29 cellular contexts compared by ENCODE assay signal in the genomic region with DNA sequence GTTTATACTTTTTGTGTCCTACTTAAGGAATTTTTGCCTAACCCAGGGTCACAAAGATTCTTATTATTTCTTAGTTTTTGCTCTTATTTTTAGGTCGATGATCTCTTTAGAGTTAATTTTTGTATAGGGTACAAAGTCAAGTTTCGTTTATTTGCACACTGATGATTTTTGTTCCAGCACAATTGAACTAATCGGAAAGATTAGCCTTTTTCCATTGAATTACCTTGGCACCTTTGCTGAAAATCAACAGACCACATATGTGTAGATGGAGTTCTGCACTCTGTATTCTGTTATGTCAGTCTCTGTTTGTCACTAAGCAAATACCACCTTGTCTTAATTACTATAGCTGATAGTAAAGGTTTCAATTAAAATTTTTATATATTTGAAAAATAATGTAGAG.
"Had no signal": no experiment of that assay in that cellular context is flagged by ENCODE, and none has a peak within 500 bp of the region (broad histone marks: within the 10 kb centered on the region; RNA-seq: fewer than 3 reads in every experiment).

No MANE protein-coding gene starts in this region.

- H3K4me3 Mint-ChIP-seq: activated B cell treated with CpG ODN at 0.5 μM for 24 hours; activated CD8-positive, alpha-beta memory T cell treated with anti-CD3 and anti-CD28 coated beads, Interleukin-2, amount 10 ng/mL, durations not matched to agents 7 days and 5 days; activated CD8-positive, alpha-beta T cell treated with anti-CD3 and anti-CD28 coated beads, Interleukin-2, amount 10 ng/mL, durations not matched to agents 7 days and 5 days; activated naive CD8-positive, alpha-beta T cell treated with anti-CD3 and anti-CD28 coated beads, Interleukin-2, amount 50 U/mL, for 24 hours; dendritic cell treated with granulocyte-macrophage colony-stimulating factor and Interleukin-4, amounts not matched to agents 40 ng/mL and 50 ng/mL, for 4 days; endodermal cell; immature natural killer cell; natural killer cell treated with Interleukin-12 subunit alpha and Interleukin-12 subunit beta and Interleukin-15 and Interleukin-18, amount 100 ng/mL, for 72 hours; T-helper 2 cell treated with Interferon-gamma antibody and Interleukin-4, amounts not matched to agents 5 μg/mL and 100 μg/mL, for 36 hours; type B pancreatic cell had no signal

- H3K4me1 ChIP-seq: breast epithelium, uterus had no signal

- DNase-seq: activated B cell treated with CpG ODN at 0.5 μM for 24 hours; activated CD8-positive, alpha-beta memory T cell treated with anti-CD3 and anti-CD28 coated beads, Interleukin-2, amount 10 ng/mL, durations not matched to agents 7 days and 5 days; activated CD8-positive, alpha-beta T cell treated with anti-CD3 and anti-CD28 coated beads, Interleukin-2, amount 10 ng/mL, durations not matched to agents 7 days and 5 days; activated effector memory CD4-positive, alpha-beta T cell treated with Interleukin-2 at 50 U/mL for 16 hours; activated naive CD4-positive, alpha-beta T cell treated with Interleukin-2 at 50 U/mL for 16 hours; activated naive CD8-positive, alpha-beta T cell treated with anti-CD3 and anti-CD28 coated beads, Interleukin-2, amount 50 U/mL, for 24 hours; activated T-cell treated with anti-CD3 and anti-CD28 coated beads, Interleukin-2, amount 50 U/mL, for 48 hours; amygdala; central memory CD4-positive, alpha-beta T cell; endodermal cell; foreskin fibroblast; heart left ventricle; hypothalamus; immature natural killer cell; lower lobe of right lung; mesendoderm; stimulated activated CD4-positive, alpha-beta T cell treated with anti-CD3 and anti-CD28 coated beads, Interleukin-15, amount 100 ng/mL, for 24 hours; stimulated activated CD4-positive, alpha-beta T cell treated with anti-CD3 and anti-CD28 coated beads, Interleukin-2, amount 100 ng/mL, for 24 hours; stimulated activated naive CD4-positive, alpha-beta T cell treated with Interleukin-2 at 50 U/mL for 16 hours; substantia nigra; uterus had no signal

- H3K4me3 ChIP-seq: breast epithelium, heart left ventricle, lower lobe of right lung, right atrium auricular region, uterus had no signal

- H3K36me3 ChIP-seq: breast epithelium, heart left ventricle, lower lobe of right lung, right atrium auricular region, uterus had no signal

- H3K36me3 Mint-ChIP-seq: natural killer cell treated with Interleukin-12 subunit alpha and Interleukin-12 subunit beta and Interleukin-15 and Interleukin-18, amount 100 ng/mL, for 72 hours had no signal

- H3K9me3 ChIP-seq: breast epithelium, heart left ventricle, lower lobe of right lung, right atrium auricular region, uterus had no signal

- H3K27ac Mint-ChIP-seq: activated B cell treated with CpG ODN at 0.5 μM for 24 hours; activated CD8-positive, alpha-beta memory T cell treated with anti-CD3 and anti-CD28 coated beads, Interleukin-2, amount 10 ng/mL, durations not matched to agents 7 days and 5 days; activated CD8-positive, alpha-beta T cell treated with anti-CD3 and anti-CD28 coated beads, Interleukin-2, amount 10 ng/mL, durations not matched to agents 7 days and 5 days; activated naive CD8-positive, alpha-beta T cell treated with anti-CD3 and anti-CD28 coated beads, Interleukin-2, amount 50 U/mL, for 24 hours; dendritic cell treated with granulocyte-macrophage colony-stimulating factor and Interleukin-4, amounts not matched to agents 40 ng/mL and 50 ng/mL, for 4 days; endodermal cell; natural killer cell treated with Interleukin-12 subunit alpha and Interleukin-12 subunit beta and Interleukin-15 and Interleukin-18, amount 100 ng/mL, for 72 hours; T-helper 2 cell treated with Interferon-gamma antibody and Interleukin-4, amounts not matched to agents 5 μg/mL and 100 μg/mL, for 36 hours; type B pancreatic cell had no signal

- H3K27me3 ChIP-seq: breast epithelium, heart left ventricle, right atrium auricular region, uterus had no signal

- H3K27me3 Mint-ChIP-seq: activated B cell treated with CpG ODN at 0.5 μM for 24 hours; activated CD8-positive, alpha-beta memory T cell treated with anti-CD3 and anti-CD28 coated beads, Interleukin-2, amount 10 ng/mL, durations not matched to agents 7 days and 5 days; activated naive CD8-positive, alpha-beta T cell treated with anti-CD3 and anti-CD28 coated beads, Interleukin-2, amount 50 U/mL, for 24 hours; dendritic cell treated with granulocyte-macrophage colony-stimulating factor and Interleukin-4, amounts not matched to agents 40 ng/mL and 50 ng/mL, for 4 days; natural killer cell treated with Interleukin-12 subunit alpha and Interleukin-12 subunit beta and Interleukin-15 and Interleukin-18, amount 100 ng/mL, for 72 hours; type B pancreatic cell had no signal

- ATAC-seq: activated CD8-positive, alpha-beta memory T cell treated with anti-CD3 and anti-CD28 coated beads, Interleukin-2, amount 10 ng/mL, durations not matched to agents 7 days and 5 days; activated CD8-positive, alpha-beta T cell treated with anti-CD3 and anti-CD28 coated beads, Interleukin-2, amount 10 ng/mL, durations not matched to agents 7 days and 5 days; activated naive CD8-positive, alpha-beta T cell treated with anti-CD3 and anti-CD28 coated beads, Interleukin-2, amount 50 U/mL, for 24 hours; esophagus mucosa; heart left ventricle; lower lobe of right lung; natural killer cell treated with Interleukin-12 subunit alpha and Interleukin-12 subunit beta and Interleukin-15 and Interleukin-18, amount 100 ng/mL, for 72 hours had no signal

- H3K27ac ChIP-seq: breast epithelium, heart left ventricle, lower lobe of right lung, parathyroid adenoma, right atrium auricular region, uterus had no signal

- H3K9me3 Mint-ChIP-seq: activated B cell treated with CpG ODN at 0.5 μM for 24 hours; activated naive CD8-positive, alpha-beta T cell treated with anti-CD3 and anti-CD28 coated beads, Interleukin-2, amount 50 U/mL, for 24 hours; dendritic cell treated with granulocyte-macrophage colony-stimulating factor and Interleukin-4, amounts not matched to agents 40 ng/mL and 50 ng/mL, for 4 days; endodermal cell; immature natural killer cell; natural killer cell treated with Interleukin-12 subunit alpha and Interleukin-12 subunit beta and Interleukin-15 and Interleukin-18, amount 100 ng/mL, for 72 hours; T-helper 2 cell treated with Interferon-gamma antibody and Interleukin-4, amounts not matched to agents 5 μg/mL and 100 μg/mL, for 36 hours had no signal
